Comparison of ENCODE assay signal across 2 cellular contexts in the genomic region with DNA sequence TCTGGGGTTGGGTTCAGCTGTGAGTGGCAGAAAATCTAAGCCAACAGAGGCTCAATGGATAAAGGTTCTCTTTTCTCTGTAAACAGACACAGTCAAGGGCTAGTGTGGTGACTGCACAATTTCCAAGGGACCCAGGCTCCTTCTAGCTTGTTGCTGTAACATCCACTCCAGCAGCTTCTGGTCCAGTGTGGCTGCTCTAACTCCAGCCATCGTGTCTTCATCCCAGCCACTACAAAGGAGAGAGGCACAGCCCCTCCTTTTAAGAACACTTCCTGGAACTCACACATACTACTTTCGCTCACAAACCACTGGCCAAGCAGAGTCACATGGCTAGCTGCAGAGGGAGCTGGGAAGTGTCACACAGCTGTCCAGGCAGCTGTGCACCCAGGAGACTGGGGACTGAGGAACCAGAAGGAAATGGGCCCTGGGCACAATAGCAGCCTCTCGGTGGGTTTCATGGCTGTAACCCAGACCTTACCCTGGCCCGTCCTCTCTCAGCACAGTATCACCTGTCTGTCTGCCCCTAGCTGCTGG.
TF ChIP-seq lines count a peak whose summit lies in the region.

No MANE protein-coding gene starts in this region.

TF ChIP-seq in HEK293, 187 proteins besides CTCF, POLR2A, EP300 and RAD21 (continued from another document):
- no peak for TF ChIP-seq SCRT2 (tag by site-specific recombination; IDR thresholded peaks at IDR 0.05)
- peak; percentile 32; the same call in 1 of the 2 replicates for TF ChIP-seq TRIM28 (IDR thresholded peaks at IDR 0.05; ENCODE audit: borderline replicate concordance, low read length)
TF ChIP-seq in HEK293: peak in this region for 2.

TF ChIP-seq in H1, 55 proteins besides CTCF, POLR2A, EP300 and RAD21 (continued from another document):
- TF ChIP-seq CHD7 (IDR thresholded peaks at IDR 0.05; ENCODE audit: insufficient replicate concordance, low read length) (no peak), POU5F1 (IDR thresholded peaks at IDR 0.05; ENCODE audit: low read depth, low read length) (no peak), SP2 (IDR thresholded peaks at IDR 0.05; ENCODE audit: low read length) (no peak), JUN (IDR thresholded peaks at IDR 0.05; ENCODE audit: low read depth, low read length) (no peak), KDM4A (IDR thresholded peaks at IDR 0.05; ENCODE audit: low read depth, low read length, severe bottlenecking) (no peak), ATF3 (IDR thresholded peaks at IDR 0.05; ENCODE audit: insufficient read depth, low read depth, low read length) (no peak), RNF2 (IDR thresholded peaks at IDR 0.05; ENCODE audit: borderline replicate concordance, low read depth, low read length, missing control alignments, poor library complexity, severe bottlenecking) (no peak), TBP (IDR thresholded peaks at IDR 0.05; ENCODE audit: low read depth, low read length) (no peak), BACH1 (IDR thresholded peaks at IDR 0.05; ENCODE audit: low read length) (no peak), USF2 (IDR thresholded peaks at IDR 0.05; ENCODE audit: low read length) (no peak), CBX5 (IDR thresholded peaks at IDR 0.05; ENCODE audit: low read depth, low read length) (no peak), SIX5 (IDR thresholded peaks at IDR 0.05; ENCODE audit: low read depth, low read length) (no peak), SRF (IDR thresholded peaks at IDR 0.05; ENCODE audit: low read depth, low read length) (no peak), BRCA1 (IDR thresholded peaks at IDR 0.05; ENCODE audit: low read depth, low read length) (no peak), HDAC6 (IDR thresholded peaks at IDR 0.05; ENCODE audit: low read depth, low read length) (no peak), ZNF274 (IDR thresholded peaks at IDR 0.05; ENCODE audit: borderline replicate concordance, extremely low read depth, low read length) (no peak)
TF ChIP-seq in H1: peak in this region for 0.
